8 cellular contexts compared by ENCODE assay signal in genomic region chrX:48696301-48697181, GRCh38. TPM values are rescaled to one million over a fixed set of nuclear protein-coding genes. Genes with fewer than 3 reads are reported as not detected.
DNase-seq lines count a peak whose midpoint lies in the region; ATAC-seq lines count a peak whose summit lies in the region.

A gene with protein sequence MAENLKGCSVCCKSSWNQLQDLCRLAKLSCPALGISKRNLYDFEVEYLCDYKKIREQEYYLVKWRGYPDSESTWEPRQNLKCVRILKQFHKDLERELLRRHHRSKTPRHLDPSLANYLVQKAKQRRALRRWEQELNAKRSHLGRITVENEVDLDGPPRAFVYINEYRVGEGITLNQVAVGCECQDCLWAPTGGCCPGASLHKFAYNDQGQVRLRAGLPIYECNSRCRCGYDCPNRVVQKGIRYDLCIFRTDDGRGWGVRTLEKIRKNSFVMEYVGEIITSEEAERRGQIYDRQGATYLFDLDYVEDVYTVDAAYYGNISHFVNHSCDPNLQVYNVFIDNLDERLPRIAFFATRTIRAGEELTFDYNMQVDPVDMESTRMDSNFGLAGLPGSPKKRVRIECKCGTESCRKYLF (plus strand): TSS chrX:48696734. CDS start chrX:48696785, 51 bp downstream.

- ATAC-seq in GM19351 (IDR thresholded peaks at IDR 0.05; ENCODE audit: unreplicated experiment): peak; percentile 87
- ATAC-seq in HG03469 (IDR thresholded peaks at IDR 0.05; ENCODE audit: unreplicated experiment): peak; percentile 80
- peak; percentile 97 for ATAC-seq in left colon

- intact Hi-C loops in left colon (cut with DNase I, micrococcal nuclease): no loop called here

- peak within 1 kb of the TSS; percentile 84 for H3K27ac ChIP-seq in cingulate gyrus (ENCODE audit: low read depth, low read length)

- DNase-seq in C1 segment of cervical spinal cord (lab: John Stamatoyannopoulos, UW) (peak; percentile 19 to 88 (median 71)), NCI-H526 (lab: John Stamatoyannopoulos, UW) (peak; percentile 77 to 95), left colon (peak; percentile 86 to 87)
- peak; percentile 75 to 80 for DNase-seq in activated CD4-positive, alpha-beta T cell treated with anti-CD3 and anti-CD28 coated beads for 4 hours
- peak; percentile 68 to 71 for DNase-seq in stimulated activated CD4-positive, alpha-beta T cell treated with anti-CD3 and anti-CD28 coated beads, Interleukin-1b, Interleukin-23, amount 100 ng/mL, for 4 hours (ENCODE audit: low read depth in 2 of 2)

RNA-seq across cellular contexts. Expression of the gene that starts here (rescaled TPM):
- 1 to 10 TPM; 3.1 to 5.0 TPM for total RNA-seq in left colon

Comparison
In these comparisons a context has a peak if more than half of its experiments do, and no peak if none do; other contexts are left out.
1. Peak in every context shown above with its lines: DNase-seq, ATAC-seq and H3K27ac ChIP-seq.